10 cellular contexts compared by ENCODE assay signal in genomic region chr4:78644063-78644691, GRCh38.
"Had no signal": no experiment of that assay in that cellular context is flagged by ENCODE, and none has a peak within 500 bp of the region (broad histone marks: within the 10 kb centered on the region; RNA-seq: fewer than 3 reads in every experiment).

No MANE protein-coding gene starts in this region.

- H3K4me3 Mint-ChIP-seq: activated CD4-positive, alpha-beta T cell treated with anti-CD3 and anti-CD28 coated beads, Interleukin-2, amount 10 ng/mL, durations not matched to agents 7 days and 5 days; activated naive CD8-positive, alpha-beta T cell treated with anti-CD3 and anti-CD28 coated beads for 36 hours; activated T-helper 1 cell treated with anti-CD3 and anti-CD28 coated beads, Interleukin-12 subunit alpha, Interleukin-12 subunit beta, Interleukin-2, Interleukin-4 antibody, amounts not matched to agents 30 ng/mL and 10 ng/mL and 1 ng/mL, durations not matched to agents 14 hours and 24 hours and 36 hours; natural killer cell treated with Interleukin-12 subunit alpha and Interleukin-12 subunit beta and Interleukin-15 and Interleukin-18, amount 100 ng/mL, for 72 hours had no signal

- H3K36me3 Mint-ChIP-seq: activated naive CD8-positive, alpha-beta T cell treated with anti-CD3 and anti-CD28 coated beads for 36 hours; natural killer cell treated with Interleukin-12 subunit alpha and Interleukin-12 subunit beta and Interleukin-15 and Interleukin-18, amount 100 ng/mL, for 72 hours had no signal

- H3K9me3 Mint-ChIP-seq: activated CD4-positive, alpha-beta T cell treated with anti-CD3 and anti-CD28 coated beads, Interleukin-2, amount 10 ng/mL, durations not matched to agents 7 days and 5 days; activated naive CD8-positive, alpha-beta T cell treated with anti-CD3 and anti-CD28 coated beads for 36 hours; activated T-helper 1 cell treated with anti-CD3 and anti-CD28 coated beads, Interleukin-12 subunit alpha, Interleukin-12 subunit beta, Interleukin-2, Interleukin-4 antibody, amounts not matched to agents 30 ng/mL and 10 ng/mL and 1 ng/mL, durations not matched to agents 14 hours and 24 hours and 36 hours; natural killer cell treated with Interleukin-12 subunit alpha and Interleukin-12 subunit beta and Interleukin-15 and Interleukin-18, amount 100 ng/mL, for 72 hours had no signal

- H3K4me3 ChIP-seq: body of pancreas, coronary artery, gastroesophageal sphincter, left ventricle myocardium inferior, transverse colon had no signal

- H3K27me3 ChIP-seq: body of pancreas, gastroesophageal sphincter, transverse colon had no signal

- H3K27me3 Mint-ChIP-seq: activated CD4-positive, alpha-beta T cell treated with anti-CD3 and anti-CD28 coated beads, Interleukin-2, amount 10 ng/mL, durations not matched to agents 7 days and 5 days; activated naive CD8-positive, alpha-beta T cell treated with anti-CD3 and anti-CD28 coated beads for 36 hours had no signal

- H3K27ac Mint-ChIP-seq: activated CD4-positive, alpha-beta T cell treated with anti-CD3 and anti-CD28 coated beads, Interleukin-2, amount 10 ng/mL, durations not matched to agents 7 days and 5 days; activated naive CD8-positive, alpha-beta T cell treated with anti-CD3 and anti-CD28 coated beads for 36 hours; activated T-helper 1 cell treated with anti-CD3 and anti-CD28 coated beads, Interleukin-12 subunit alpha, Interleukin-12 subunit beta, Interleukin-2, Interleukin-4 antibody, amounts not matched to agents 30 ng/mL and 10 ng/mL and 1 ng/mL, durations not matched to agents 14 hours and 24 hours and 36 hours; natural killer cell treated with Interleukin-12 subunit alpha and Interleukin-12 subunit beta and Interleukin-15 and Interleukin-18, amount 100 ng/mL, for 72 hours had no signal

- DNase-seq: activated CD8-positive, alpha-beta memory T cell treated with anti-CD3 and anti-CD28 coated beads for 24 hours had no signal

- H3K9me3 ChIP-seq: body of pancreas, gastroesophageal sphincter, left ventricle myocardium inferior, transverse colon had no signal

- H3K36me3 ChIP-seq: gastroesophageal sphincter, left ventricle myocardium inferior, transverse colon had no signal
